In genomic region chr9:115614931-115615401, GRCh38 we compare ENCODE assay signal across 1 cellular context.
TF ChIP-seq lines count a peak whose summit lies in the region.

No MANE protein-coding gene starts in this region.

TF ChIP-seq in SK-N-SH, 30 proteins besides CTCF, POLR2A, EP300 and RAD21:
- TF ChIP-seq USF2 (IDR thresholded peaks at IDR 0.05; ENCODE audit: borderline replicate concordance, low read depth, low read length): no peak
- no peak for TF ChIP-seq JUND (IDR thresholded peaks at IDR 0.05)
- no peak for TF ChIP-seq MXI1 (IDR thresholded peaks at IDR 0.05; ENCODE audit: low read depth, low read length)
- no peak for TF ChIP-seq TAF1 (IDR thresholded peaks at IDR 0.05; ENCODE audit: borderline replicate concordance, low read depth, low read length)
- no peak for TF ChIP-seq GABPA (IDR thresholded peaks at IDR 0.05; ENCODE audit: low read depth)
TF ChIP-seq in SK-N-SH: peak in this region for 0.
